Comparison of ENCODE assay signal across 23 cellular contexts in the genomic region with DNA sequence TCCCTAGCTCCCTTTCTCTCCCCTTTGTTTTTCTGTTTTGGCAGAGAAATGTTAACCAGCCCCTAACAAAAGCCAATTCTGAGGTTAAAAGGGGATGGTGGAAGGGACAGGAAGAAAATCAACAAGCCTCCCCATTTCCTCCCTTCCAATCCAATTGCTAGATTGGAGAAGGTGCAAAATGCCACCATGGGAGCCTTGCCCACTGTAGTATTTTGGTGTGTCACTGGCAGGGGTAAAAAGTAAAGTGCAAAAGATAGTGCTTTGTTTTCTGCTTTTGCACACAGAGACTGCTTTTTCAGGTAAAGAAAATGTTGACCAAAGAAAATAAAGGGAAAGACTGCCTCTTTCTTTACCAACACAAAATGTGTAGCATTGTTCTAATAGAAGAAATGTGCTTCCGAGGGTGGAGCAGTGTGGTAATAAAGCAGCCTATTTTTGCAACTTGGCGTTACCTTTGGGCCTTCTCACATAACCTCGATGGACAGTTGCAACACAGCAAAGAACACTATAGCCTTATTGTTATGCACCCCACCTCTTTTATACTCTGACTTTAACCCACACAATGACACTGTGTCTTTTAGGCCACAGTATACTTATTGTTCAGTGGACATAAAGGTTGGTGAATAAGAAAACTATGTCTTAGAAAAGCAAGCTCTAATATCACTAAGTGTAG.
DNase-seq lines count a peak whose midpoint lies in the region; ATAC-seq, FAIRE-seq and TF ChIP-seq lines count a peak whose summit lies in the region.
"Had no signal": no experiment of that assay in that cellular context is flagged by ENCODE, and none has a peak within 500 bp of the region (broad histone marks: within the 10 kb centered on the region; RNA-seq: fewer than 3 reads in every experiment).

No MANE protein-coding gene starts in this region.

- TF ChIP-seq CTCF in HepG2 (CRISPR knock-in tag; IDR thresholded peaks at IDR 0.05), result no peak
- TF ChIP-seq CTCF in right lobe of liver (IDR thresholded peaks at IDR 0.05), result no peak
- no peak for TF ChIP-seq CTCF in MCF 10A (IDR thresholded peaks at IDR 0.05; ENCODE audit: unreplicated experiment)
- no peak for TF ChIP-seq CTCF in neural progenitor cell (IDR thresholded peaks at IDR 0.05)

- in situ Hi-C loops in HepG2 (cut with HindIII; ENCODE audit: extremely low pct_ligation_motif_present, low pct_unique_long_range_greater_than_20kb), result no loop called here

- DNase-seq in HepG2 (ENCODE audit: low spot score) (peak; percentile 21), right lobe of liver (no peak), MCF 10A (ENCODE audit: unreplicated experiment) (peak; percentile 62), neural progenitor cell (ENCODE audit: low spot score) (no peak), amniotic stem cell (lab: John Stamatoyannopoulos, UW) (no peak), NCI-H2171 (lab: John Stamatoyannopoulos, UW) (no peak)
- DNase-seq: CD8-positive, alpha-beta memory T cell; EL; GF-D8; IMR-90; NCI-H187; NCI-H446 treated with DMSO at 0.1 percent for 48 hours; NCI-H526 treated with DMSO at 0.1 percent for 48 hours; SHP77 treated with DMSO at 0.1 percent for 48 hours; SK-N-SH had no signal

- H3K9me3 ChIP-seq in HepG2 (ENCODE audit: low read length) (peaks cover 11% of the 10 kb centered on the region), right lobe of liver (no peaks in the 10 kb centered on the region), neural progenitor cell (ENCODE audit: low read depth) (no peaks in the 10 kb centered on the region)
- H3K9me3 ChIP-seq: SK-N-SH had no signal

- CTCF ChIA-PET in HepG2 (lab: Yijun Ruan, JAX; ENCODE audit: low intra/inter-chr PET ratio, low total read pairs), result no interaction called here
- CTCF ChIA-PET in MCF 10A (lab: Yijun Ruan, JAX), result interaction anchor here (0.7 kb wide), 2 partner anchors 59 to 1629 kb away, joined by 3 to 4 read pairs; no protein-coding TSS in a partner anchor

- TF ChIP-seq POLR2A in HepG2 (IDR thresholded peaks at IDR 0.05; ENCODE audit: insufficient read depth in 1 of 2, low read depth in 2 of 2, low read length in 2 of 2) (no peak), right lobe of liver (IDR thresholded peaks at IDR 0.05) (no peak)

- FAIRE-seq in HepG2 (lab: Jason Lieb, UNC), result no peak
- FAIRE-seq: D721Med, GM19239, H54 had no signal

- WGBS in HepG2 (ENCODE audit: low lambda C conversion rate), result 4% methylated on average over 3 of the region's 3 CpGs
- 35% methylated on average over 2 of the region's 3 CpGs for WGBS in right lobe of liver (ENCODE audit: insufficient coverage, low coverage, low lambda C conversion rate, missing lambda C conversion rate)

- H3K9me3 Mint-ChIP-seq in MCF 10A (ENCODE audit: unreplicated experiment) (peaks cover 15% of the 10 kb centered on the region), neural progenitor cell (peaks cover 6% of the 10 kb centered on the region)

- no peaks in the 10 kb centered on the region for H4K20me1 ChIP-seq in HepG2 (ENCODE audit: insufficient read depth, low read length)
- H4K20me1 ChIP-seq in neural progenitor cell (ENCODE audit: low read depth), result no peaks in the 10 kb centered on the region

- POLR2A ChIA-PET in HepG2 (lab: Yijun Ruan, JAX), result no interaction called here
- POLR2A ChIA-PET in MCF 10A (lab: Yijun Ruan, JAX), result interaction anchor here (0.7 to 0.9 kb wide), 2 partner anchors 69 to 522 kb away, joined by 3 read pairs; no protein-coding TSS in a partner anchor

- H3K36me3 Mint-ChIP-seq in MCF 10A (ENCODE audit: insufficient read depth, unreplicated experiment), result no peaks in the 10 kb centered on the region
- no peaks in the 10 kb centered on the region for H3K36me3 Mint-ChIP-seq in neural progenitor cell
- H3K36me3 Mint-ChIP-seq: CD8-positive, alpha-beta memory T cell had no signal

- H3F3A ChIP-seq in neural progenitor cell (ENCODE audit: low read depth), result no peaks in the 10 kb centered on the region

- H3K27me3 Mint-ChIP-seq in MCF 10A (ENCODE audit: insufficient read depth, unreplicated experiment), result no peaks in the 10 kb centered on the region
- peaks cover 2% of the 10 kb centered on the region for H3K27me3 Mint-ChIP-seq in neural progenitor cell (ENCODE audit: insufficient read depth, low read depth)
- H3K27me3 Mint-ChIP-seq: CD8-positive, alpha-beta memory T cell had no signal

- intact Hi-C loops in HepG2 (cut with micrococcal nuclease; ENCODE audit: unreplicated experiment) (no loop called here), right lobe of liver (cut with DNase I) (no loop called here), MCF 10A (cut with micrococcal nuclease) (no loop called here)

- no peak overlapping the region for H3K4me3 Mint-ChIP-seq in MCF 10A (ENCODE audit: unreplicated experiment)
- no peak overlapping the region for H3K4me3 Mint-ChIP-seq in neural progenitor cell
- H3K4me3 Mint-ChIP-seq: CD8-positive, alpha-beta memory T cell had no signal

- ATAC-seq in HepG2, result no peak; the same call in 2 of the 3 replicates
- no peak for ATAC-seq in right lobe of liver
- no peak for ATAC-seq in GM19467 (IDR thresholded peaks at IDR 0.05; ENCODE audit: unreplicated experiment)

- H3K4me2 ChIP-seq in HepG2 (ENCODE audit: low read depth, low read length), result no peak overlapping the region
- peak overlapping the region; percentile 10 for H3K4me2 ChIP-seq in neural progenitor cell
- H3K4me2 ChIP-seq: KMS-11, SK-N-SH had no signal

- no peak for TF ChIP-seq RAD21 in HepG2 (CRISPR knock-in tag; IDR thresholded peaks at IDR 0.05)

- H3K4me1 ChIP-seq in HepG2 (ENCODE audit: insufficient read depth, low read length) (no peaks in the 10 kb centered on the region), right lobe of liver (no peaks in the 10 kb centered on the region), neural progenitor cell (peaks cover 9% of the 10 kb centered on the region)

- H3K27me3 ChIP-seq in HepG2 (ENCODE audit: control insufficient read depth in 1 of 2, insufficient read depth in 2 of 2, low read length in 2 of 2), result no peaks in the 10 kb centered on the region
- no peaks in the 10 kb centered on the region for H3K27me3 ChIP-seq in right lobe of liver
- H3K27me3 ChIP-seq in neural progenitor cell, result no peaks in the 10 kb centered on the region

- TF ChIP-seq EP300 in HepG2 (IDR thresholded peaks at IDR 0.05; ENCODE audit: low read depth in 2 of 2, low read length in 2 of 2), result no peak
- no peak for TF ChIP-seq EP300 in HepG2 (CRISPR knock-in tag; IDR thresholded peaks at IDR 0.05; ENCODE audit: borderline replicate concordance)

- no peak overlapping the region for H3K4me3 ChIP-seq in HepG2 (replicated peaks in 1 of 3; ENCODE audit: insufficient read depth in 1 of 3, low read depth in 2 of 3, low read length in 3 of 3)
- H3K4me3 ChIP-seq in right lobe of liver, result no peak overlapping the region
- H3K4me3 ChIP-seq in neural progenitor cell, result no peak overlapping the region

- no peak overlapping the region for H2AFZ ChIP-seq in HepG2 (ENCODE audit: low read length)
- peak overlapping the region; percentile 77 for H2AFZ ChIP-seq in neural progenitor cell (replicated peaks)

- no TSS peak for BruUV-seq in HepG2 (replicated peaks; lab: Mats Ljungman, UMichigan)
- BruUV-seq in MCF 10A (replicated peaks; lab: Mats Ljungman, UMichigan), result no TSS peak

- no peak overlapping the region for H3K27ac ChIP-seq in HepG2 (ENCODE audit: extremely low read length, insufficient read depth, low read length)
- H3K27ac ChIP-seq in right lobe of liver, result no peak overlapping the region
- no peak overlapping the region for H3K27ac ChIP-seq in neural progenitor cell
- H3K27ac ChIP-seq: C4-2B, HL-60, KMS-11, RWPE1 had no signal

- H3K79me2 ChIP-seq in HepG2 (ENCODE audit: insufficient read depth, low read length), result no peaks in the 10 kb centered on the region
- no peaks in the 10 kb centered on the region for H3K79me2 ChIP-seq in neural progenitor cell (ENCODE audit: low read depth)

- peaks cover 5% of the 10 kb centered on the region for H3K4me1 Mint-ChIP-seq in MCF 10A (ENCODE audit: insufficient read depth, unreplicated experiment)
- H3K4me1 Mint-ChIP-seq in neural progenitor cell, result no peaks in the 10 kb centered on the region
- H3K4me1 Mint-ChIP-seq: CD8-positive, alpha-beta memory T cell had no signal

- H3K27ac Mint-ChIP-seq in MCF 10A (ENCODE audit: low read depth, unreplicated experiment) (no peak overlapping the region), neural progenitor cell (no peak overlapping the region)
- H3K27ac Mint-ChIP-seq: CD8-positive, alpha-beta memory T cell had no signal

- H3K9ac ChIP-seq in HepG2 (ENCODE audit: insufficient read depth, low read depth, low read length) (no peak overlapping the region), neural progenitor cell (no peak overlapping the region)
- H3K9ac ChIP-seq: KMS-11, SK-N-SH had no signal

- H3K36me3 ChIP-seq in HepG2 (replicated peaks in 1 of 2; ENCODE audit: control insufficient read depth in 1 of 2, insufficient read depth in 2 of 2, low read length in 2 of 2) (no peaks in the 10 kb centered on the region), right lobe of liver (no peaks in the 10 kb centered on the region), neural progenitor cell (no peaks in the 10 kb centered on the region)

TF ChIP-seq in HepG2, 621 proteins besides CTCF, POLR2A, EP300 and RAD21:
- no peak for TF ChIP-seq ZNF674 (CRISPR knock-in tag; IDR thresholded peaks at IDR 0.05; ENCODE audit: low read depth)
- TF ChIP-seq SOX5 (CRISPR knock-in tag; IDR thresholded peaks at IDR 0.05; ENCODE audit: borderline replicate concordance), result peak; percentile 65
- TF ChIP-seq CEBPB (IDR thresholded peaks at IDR 0.05; ENCODE audit: borderline replicate concordance, low read depth, low read length), result peak; percentile 59
- no peak for TF ChIP-seq SOX13 (IDR thresholded peaks at IDR 0.05)
- TF ChIP-seq SOX13 (CRISPR knock-in tag; conservative IDR thresholded peaks at IDR 0.05 in 1 of 2, IDR thresholded peaks at IDR 0.05 in 1 of 2), result peak in 1 of 2 experiments; percentile 64; a peak in 2 of 4 replicates

Comparison
In these comparisons a context has a peak if more than half of its experiments do, and no peak if none do; other contexts are left out.
1. DNase-seq: peak in HepG2 (single experiment) and MCF 10A (single experiment); none in right lobe of liver (0 of 3), neural progenitor cell (single experiment), amniotic stem cell (single experiment) and NCI-H2171 (single experiment).